Comparison of ENCODE assay signal across 8 cellular contexts in the genomic region with DNA sequence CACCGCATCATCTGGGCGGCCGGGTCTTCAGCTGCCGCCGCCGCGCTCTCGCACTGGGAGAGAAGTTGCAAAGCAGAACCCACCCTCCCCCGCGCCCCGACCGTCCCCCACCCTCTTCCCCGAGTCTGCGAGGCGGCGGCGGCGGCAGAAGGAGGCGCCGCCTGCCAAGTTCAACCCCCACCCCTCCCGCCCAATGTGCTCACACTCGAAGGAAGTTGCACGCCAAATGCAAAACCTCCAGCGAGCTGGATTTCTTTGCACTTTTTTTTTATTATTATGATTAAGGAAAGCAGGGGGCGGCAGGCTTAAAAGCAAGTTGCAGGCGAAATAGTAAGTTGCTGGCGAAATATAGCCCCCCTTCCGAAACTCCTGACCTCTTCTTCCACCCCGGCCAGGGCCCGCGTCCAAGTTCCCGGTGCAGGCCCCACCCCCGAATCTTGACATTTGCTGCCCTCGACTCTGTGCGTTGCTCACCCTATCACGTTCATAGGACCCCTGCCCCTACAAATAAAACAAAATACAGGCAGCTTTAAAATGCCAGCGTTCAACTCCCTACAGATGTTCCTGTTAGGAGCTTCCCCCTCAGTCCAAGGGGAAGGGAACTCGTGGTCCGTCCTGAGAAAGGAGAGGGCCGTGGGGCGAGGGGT. TPM values are rescaled to one million over a fixed set of nuclear protein-coding genes. Genes with fewer than 3 reads are reported as not detected.
DNase-seq lines count a peak whose midpoint lies in the region; ATAC-seq and TF ChIP-seq lines count a peak whose summit lies in the region.

No MANE protein-coding gene starts in this region.

- H3K27me3 Mint-ChIP-seq in naive thymus-derived CD4-positive, alpha-beta T cell: peaks cover 0 to 2% (median 0%) of the 10 kb centered on the region in 5 donors
- H3K27me3 Mint-ChIP-seq in stimulated activated naive B cell treated with anti-CD40 and anti-IgM and Interleukin-4, amounts not matched to agents 10 μg/mL and 1 μg/mL and 100 μg/mL, for 72 hours: no peaks in the 10 kb centered on the region

- H3K4me3 ChIP-seq in PC-9 (peak overlapping the region; percentile 96), fibroblast of lung (replicated peaks in 1 of 4; ENCODE audit: control extremely low read depth in 1 of 4, insufficient read depth in 1 of 4, low read depth in 3 of 4, low read length in 4 of 4) (peak overlapping the region; percentile 57 to 100 (median 66))
- peak overlapping the region; percentile 98 for H3K4me3 ChIP-seq in naive thymus-derived CD4-positive, alpha-beta T cell (ENCODE audit: low read length)

- H2AFZ ChIP-seq in PC-9 (peak overlapping the region; percentile 100), fibroblast of lung (ENCODE audit: low read length) (peak overlapping the region; percentile 98)

- H3K27ac ChIP-seq in PC-9 (peak overlapping the region; percentile 94), fibroblast of lung (ENCODE audit: insufficient read depth, low read length) (peak overlapping the region; percentile 97)
- peak overlapping the region; percentile 91 for H3K27ac ChIP-seq in naive thymus-derived CD4-positive, alpha-beta T cell (ENCODE audit: low read depth, low read length)

- peak overlapping the region; percentile 96 for H3K4me2 ChIP-seq in PC-9
- H3K4me2 ChIP-seq in fibroblast of lung (ENCODE audit: extremely low read depth, insufficient read depth, low read length): peak overlapping the region; percentile 95

- H3K4me3 Mint-ChIP-seq in naive thymus-derived CD4-positive, alpha-beta T cell: peak overlapping the region; percentile 93 to 99 (median 96)
- H3K4me3 Mint-ChIP-seq in stimulated activated naive B cell treated with anti-CD40 and anti-IgM and Interleukin-4, amounts not matched to agents 10 μg/mL and 1 μg/mL and 100 μg/mL, for 72 hours: peak overlapping the region; percentile 84 to 89

- H3K27ac Mint-ChIP-seq in naive thymus-derived CD4-positive, alpha-beta T cell: peak overlapping the region; percentile 98 to 100 (median 99)
- H3K27ac Mint-ChIP-seq in stimulated activated naive B cell treated with anti-CD40 and anti-IgM and Interleukin-4, amounts not matched to agents 10 μg/mL and 1 μg/mL and 100 μg/mL, for 72 hours: peak overlapping the region; percentile 100

- peaks cover 26 to 41% (median 33%) of the 10 kb centered on the region in 7 donors for H3K4me1 Mint-ChIP-seq in naive thymus-derived CD4-positive, alpha-beta T cell
- H3K4me1 Mint-ChIP-seq in stimulated activated naive B cell treated with anti-CD40 and anti-IgM and Interleukin-4, amounts not matched to agents 10 μg/mL and 1 μg/mL and 100 μg/mL, for 72 hours: peaks cover 24 to 41% of the 10 kb centered on the region in 2 donors

- intact Hi-C loops in PC-9 (cut with micrococcal nuclease; ENCODE audit: unreplicated experiment): loop anchor here (1.0 to 10.0 kb wide), 15 partner anchors 88 to 770 kb away; partner anchors contain the start of genes KCTD16 and YIPF5
- intact Hi-C loops in naive thymus-derived CD4-positive, alpha-beta T cell (cut with micrococcal nuclease): loop anchor here (1.0 to 10.0 kb wide), 20 partner anchors 30 to 1790 kb away; partner anchors contain the start of genes KCTD16 (in 2 of the 2), YIPF5 (in 2 of the 2), ARHGAP26 (in 1 of the 2) and DIAPH1 (in 1 of the 2)

- no peaks in the 10 kb centered on the region for H3K36me3 ChIP-seq in PC-9 (ENCODE audit: low read depth)
- no peaks in the 10 kb centered on the region for H3K36me3 ChIP-seq in fibroblast of lung (ENCODE audit: control insufficient read depth, insufficient read depth, low read length)
- peaks cover 0 to 9% (median 0%) of the 10 kb centered on the region in 3 experiments for H3K36me3 ChIP-seq in naive thymus-derived CD4-positive, alpha-beta T cell (ENCODE audit: control insufficient read depth in 2 of 3, insufficient read depth in 3 of 3, low read length in 3 of 3)

- CTCF ChIA-PET in PC-9 (lab: Charles Lee): interaction anchor here (0.6 to 1.1 kb wide), 7 partner anchors 9 to 791 kb away, joined by 3 to 9 read pairs (median 4); no protein-coding TSS in a partner anchor
- CTCF ChIA-PET in naive thymus-derived CD4-positive, alpha-beta T cell (lab: Charles Lee): interaction anchor here (0.8 to 2.8 kb wide), 9 partner anchors 11 to 788 kb away, joined by 3 to 16 read pairs (median 5); no protein-coding TSS in a partner anchor

- H3F3A ChIP-seq in PC-9 (ENCODE audit: insufficient read depth, low read depth): peaks cover 10% of the 10 kb centered on the region; the same call in 1 of the 2 replicates

- ATAC-seq in GM19372 (IDR thresholded peaks at IDR 0.05; ENCODE audit: low read depth, unreplicated experiment) (peak; percentile 7), HG03469 (IDR thresholded peaks at IDR 0.05; ENCODE audit: unreplicated experiment) (peak; percentile 0)
- ATAC-seq in naive thymus-derived CD4-positive, alpha-beta T cell: peak; percentile 54
- ATAC-seq in stimulated activated naive B cell treated with anti-CD40 and anti-IgM and Interleukin-4, amounts not matched to agents 10 μg/mL and 1 μg/mL and 100 μg/mL, for 72 hours (replicated peaks): peak; percentile 39 to 45

- H4K20me1 ChIP-seq in PC-9 (ENCODE audit: insufficient read depth) (peaks cover 8% of the 10 kb centered on the region; the same call in 1 of the 2 replicates), fibroblast of lung (ENCODE audit: control insufficient read depth, extremely low read depth, insufficient read depth, low read length) (no peaks in the 10 kb centered on the region)

- peak overlapping the region; percentile 89 for H3K9ac ChIP-seq in fibroblast of lung (ENCODE audit: insufficient read depth, low read length)

- no TSS peak for BruUV-seq in PC-9 (replicated peaks; lab: Mats Ljungman, UMichigan)

- peaks cover 6% of the 10 kb centered on the region; the same call in 1 of the 2 replicates for H3K9me2 ChIP-seq in PC-9 (ENCODE audit: insufficient read depth)

- peaks cover 0 to 6% (median 0%) of the 10 kb centered on the region in 11 donors for H3K9me3 Mint-ChIP-seq in naive thymus-derived CD4-positive, alpha-beta T cell
- H3K9me3 Mint-ChIP-seq in stimulated activated naive B cell treated with anti-CD40 and anti-IgM and Interleukin-4, amounts not matched to agents 10 μg/mL and 1 μg/mL and 100 μg/mL, for 72 hours: no peaks in the 10 kb centered on the region

- H3K27me3 ChIP-seq in PC-9 (ENCODE audit: insufficient read depth, low read depth) (no peaks in the 10 kb centered on the region), fibroblast of lung (ENCODE audit: control insufficient read depth, insufficient read depth, low read length) (no peaks in the 10 kb centered on the region)
- no peaks in the 10 kb centered on the region for H3K27me3 ChIP-seq in naive thymus-derived CD4-positive, alpha-beta T cell (ENCODE audit: control insufficient read depth in 2 of 2, insufficient read depth in 2 of 2, low read length in 2 of 2)

- TF ChIP-seq CTCF in PC-9 (conservative IDR thresholded peaks at IDR 0.05) (no peak), fibroblast of lung (conservative IDR thresholded peaks at IDR 0.05 in 1 of 2, IDR thresholded peaks at IDR 0.05 in 1 of 2; ENCODE audit: low read depth in 1 of 2, low read length in 2 of 2) (no peak)

- H3K79me2 ChIP-seq in PC-9 (ENCODE audit: low read depth): peaks cover 32% of the 10 kb centered on the region
- H3K79me2 ChIP-seq in fibroblast of lung (ENCODE audit: control insufficient read depth, insufficient read depth, low read length): peaks cover 40% of the 10 kb centered on the region

- peaks cover 21% of the 10 kb centered on the region for H3K4me1 ChIP-seq in PC-9 (replicated peaks; ENCODE audit: insufficient read depth)
- H3K4me1 ChIP-seq in fibroblast of lung (ENCODE audit: control insufficient read depth, extremely low read depth, insufficient read depth, low read length): no peaks in the 10 kb centered on the region
- peaks cover 14 to 32% of the 10 kb centered on the region in 2 donors for H3K4me1 ChIP-seq in naive thymus-derived CD4-positive, alpha-beta T cell (ENCODE audit: control insufficient read depth in 2 of 2, insufficient read depth in 2 of 2, low read length in 2 of 2)

- peaks cover 4% of the 10 kb centered on the region; the same call in 1 of the 2 replicates for H3K9me3 ChIP-seq in PC-9 (ENCODE audit: insufficient read depth, low read depth)
- no peaks in the 10 kb centered on the region for H3K9me3 ChIP-seq in fibroblast of lung (ENCODE audit: control insufficient read depth, insufficient read depth, low read depth, low read length)
- H3K9me3 ChIP-seq in naive thymus-derived CD4-positive, alpha-beta T cell (ENCODE audit: control insufficient read depth in 2 of 3, low read length in 3 of 3): no peaks in the 10 kb centered on the region

- peak in 13 of 14 donors; percentile 37 to 90 (median 82) for DNase-seq in C1 segment of cervical spinal cord (lab: John Stamatoyannopoulos, UW)
- DNase-seq in PC-9: peak; percentile 62 to 70
- DNase-seq in activated T-helper 1 cell treated with Interleukin-2 at 50 U/mL for 16 hours (ENCODE audit: low read depth): peak; percentile 69
- DNase-seq in fibroblast of lung (ENCODE audit: low read depth in 2 of 2): peak; percentile 90 to 97
- DNase-seq in naive thymus-derived CD4-positive, alpha-beta T cell: peak in 8 of 9 donors; percentile 51 to 86 (median 78)
- DNase-seq in stimulated activated naive B cell treated with anti-CD40 and anti-IgM and Interleukin-4, amounts not matched to agents 10 μg/mL and 1 μg/mL and 100 μg/mL, for 72 hours: peak; percentile 68

- H3K36me3 Mint-ChIP-seq in naive thymus-derived CD4-positive, alpha-beta T cell: peaks cover 4 to 31% (median 13%) of the 10 kb centered on the region in 5 donors
- peaks cover 7 to 17% of the 10 kb centered on the region in 2 donors for H3K36me3 Mint-ChIP-seq in stimulated activated naive B cell treated with anti-CD40 and anti-IgM and Interleukin-4, amounts not matched to agents 10 μg/mL and 1 μg/mL and 100 μg/mL, for 72 hours

- POLR2A ChIA-PET in PC-9 (lab: Charles Lee; ENCODE audit: unreplicated experiment): interaction anchor here (0.6 to 1.0 kb wide), 3 partner anchors 103 to 467 kb away, joined by 3 to 21 read pairs (median 3); no protein-coding TSS in a partner anchor
- POLR2A ChIA-PET in naive thymus-derived CD4-positive, alpha-beta T cell (lab: Charles Lee): interaction anchor here (0.5 to 3.0 kb wide), 20 partner anchors 9 to 1721 kb away, joined by 3 to 178 read pairs (median 4); partner anchors contain the start of genes KCTD16 and YIPF5

RNA-seq across cellular contexts. Expression of gene NR3C1, which starts 1.1 kb away (rescaled TPM):
- 48.8 and 52.8 TPM in 2 replicates for total RNA-seq in PC-9 (2021)
- total RNA-seq in fibroblast of lung: 101 and 126 TPM in 2 replicates
- 59.4 and 85.3 TPM in 2 replicates for polyA plus RNA-seq in fibroblast of lung
- 44.1 and 58.5 TPM in 2 replicates for polyA plus RNA-seq in fibroblast of lung (2012)
- polyA minus RNA-seq in fibroblast of lung (ENCODE audit: low replicate concordance): 30.0 and 37.2 TPM in 2 replicates
- total RNA-seq in naive thymus-derived CD4-positive, alpha-beta T cell: 100 to 1,000 TPM in 3 of 5 experiments, 10 to 100 TPM in 2; 68.0 to 140 (median 121) TPM
- 10 to 100 TPM; 86.1 to 90.2 TPM for polyA plus RNA-seq in naive thymus-derived CD4-positive, alpha-beta T cell

Comparison
In these comparisons a context has a peak if more than half of its experiments do, and no peak if none do; other contexts are left out.
1. Peak in every context shown above with its lines: DNase-seq, ATAC-seq, H3K4me3 ChIP-seq and H3K27ac ChIP-seq.
2. ATAC-seq: peak in every context shown above with its lines; median percentile 54 in naive thymus-derived CD4-positive, alpha-beta T cell; 42 in stimulated activated naive B cell treated with anti-CD40 and anti-IgM and Interleukin-4, amounts not matched to agents 10 μg/mL and 1 μg/mL and 100 μg/mL, for 72 hours; 7 in GM19372; 0 in HG03469.